Comparison of ENCODE assay signal across 8 cellular contexts in the genomic region with DNA sequence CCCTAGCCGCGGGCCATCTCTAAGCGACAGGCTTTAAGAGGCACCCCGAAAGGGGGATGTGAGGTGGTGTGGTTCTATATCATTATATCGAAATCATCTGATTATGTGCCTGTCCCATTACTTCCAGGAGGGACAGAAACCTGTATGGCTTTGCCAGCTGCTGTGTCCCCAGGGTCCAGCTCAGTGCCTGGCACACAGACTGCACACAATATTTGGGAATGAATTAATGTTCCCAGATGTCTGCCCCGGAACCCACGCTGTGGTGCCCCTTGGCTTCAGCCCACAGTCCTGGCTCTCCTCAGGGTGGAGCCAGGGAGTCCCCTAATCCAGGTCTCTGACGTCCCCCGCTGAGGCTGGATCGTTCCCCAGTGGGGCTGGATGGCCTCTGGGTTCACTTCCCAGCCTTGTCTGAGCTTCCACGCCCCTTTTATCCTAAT. TPM values are rescaled to one million over a fixed set of nuclear protein-coding genes. Genes with fewer than 3 reads are reported as not detected.
DNase-seq lines count a peak whose midpoint lies in the region; ATAC-seq, FAIRE-seq and TF ChIP-seq lines count a peak whose summit lies in the region.

No MANE protein-coding gene starts in this region.

- no peak overlapping the region for H3K27ac Mint-ChIP-seq in activated CD4-positive, alpha-beta T cell treated with anti-CD3 and anti-CD28 coated beads for 36 hours
- H3K27ac Mint-ChIP-seq in astrocyte (ENCODE audit: unreplicated experiment): no peak overlapping the region
- no peak overlapping the region for H3K27ac Mint-ChIP-seq in stimulated activated naive B cell treated with anti-CD40 and anti-IgM and Interleukin-4, amounts not matched to agents 10 μg/mL and 1 μg/mL and 100 μg/mL, for 72 hours

- H3K9me3 ChIP-seq in astrocyte (ENCODE audit: insufficient read depth, low read depth, low read length) (no peaks in the 10 kb centered on the region), iPS-20b (ENCODE audit: insufficient read depth, low read depth, low read length) (no peaks in the 10 kb centered on the region)

- intact Hi-C loops in activated CD4-positive, alpha-beta T cell treated with anti-CD3 and anti-CD28 coated beads for 36 hours (cut with DNase I, micrococcal nuclease): loop anchor here (1.0 to 5.0 kb wide), 7 partner anchors 161 to 457 kb away; no protein-coding TSS in a partner anchor

- H3K4me1 ChIP-seq in astrocyte (ENCODE audit: insufficient read depth, low read length) (peaks cover 14% of the 10 kb centered on the region), iPS-20b (ENCODE audit: insufficient read depth, low read length) (no peaks in the 10 kb centered on the region; the same call in 1 of the 2 replicates)

- peaks cover 7% of the 10 kb centered on the region for H3K4me1 Mint-ChIP-seq in activated CD4-positive, alpha-beta T cell treated with anti-CD3 and anti-CD28 coated beads for 36 hours
- peaks cover 12% of the 10 kb centered on the region for H3K4me1 Mint-ChIP-seq in astrocyte (ENCODE audit: low read depth, unreplicated experiment)
- peaks cover 13 to 25% of the 10 kb centered on the region in 2 donors for H3K4me1 Mint-ChIP-seq in stimulated activated naive B cell treated with anti-CD40 and anti-IgM and Interleukin-4, amounts not matched to agents 10 μg/mL and 1 μg/mL and 100 μg/mL, for 72 hours

- peak overlapping the region; percentile 74 for H3K4me2 ChIP-seq in astrocyte (ENCODE audit: low read length)

- H3K27ac ChIP-seq in astrocyte (ENCODE audit: low read depth, low read length): no peak overlapping the region
- no peak overlapping the region for H3K27ac ChIP-seq in iPS-20b (ENCODE audit: low read length)

- H4K20me1 ChIP-seq in astrocyte (ENCODE audit: insufficient read depth, low read length): no peaks in the 10 kb centered on the region

- no peak for TF ChIP-seq CTCF in astrocyte (IDR thresholded peaks at IDR 0.05; ENCODE audit: insufficient read depth, low read depth, low read length)

- no peaks in the 10 kb centered on the region for H3K27me3 ChIP-seq in astrocyte (ENCODE audit: insufficient read depth, low read length)
- H3K27me3 ChIP-seq in iPS-20b (ENCODE audit: insufficient read depth, low read length): peaks cover 21% of the 10 kb centered on the region

- peaks cover 18% of the 10 kb centered on the region for H3K27me3 Mint-ChIP-seq in activated CD4-positive, alpha-beta T cell treated with anti-CD3 and anti-CD28 coated beads for 36 hours
- peaks cover 13% of the 10 kb centered on the region for H3K27me3 Mint-ChIP-seq in astrocyte (ENCODE audit: low read depth, unreplicated experiment)
- H3K27me3 Mint-ChIP-seq in stimulated activated naive B cell treated with anti-CD40 and anti-IgM and Interleukin-4, amounts not matched to agents 10 μg/mL and 1 μg/mL and 100 μg/mL, for 72 hours: peaks cover 25 to 27% of the 10 kb centered on the region in 2 donors

- ATAC-seq in activated CD4-positive, alpha-beta T cell treated with anti-CD3 and anti-CD28 coated beads for 36 hours: peak; percentile 13
- ATAC-seq in stimulated activated naive B cell treated with anti-CD40 and anti-IgM and Interleukin-4, amounts not matched to agents 10 μg/mL and 1 μg/mL and 100 μg/mL, for 72 hours (replicated peaks): peak in 1 of 2 donors; percentile 14

- POLR2A ChIA-PET in activated CD4-positive, alpha-beta T cell treated with anti-CD3 and anti-CD28 coated beads for 36 hours (lab: Charles Lee): interaction anchor here (0.7 to 1.3 kb wide), 4 partner anchors 10 to 458 kb away, joined by 3 to 9 read pairs (median 4); partner anchors contain the start of genes AHCY and DYNLRB1

- H3K36me3 Mint-ChIP-seq in activated CD4-positive, alpha-beta T cell treated with anti-CD3 and anti-CD28 coated beads for 36 hours (ENCODE audit: low read depth): no peaks in the 10 kb centered on the region
- H3K36me3 Mint-ChIP-seq in astrocyte (ENCODE audit: low read depth, unreplicated experiment): no peaks in the 10 kb centered on the region
- no peaks in the 10 kb centered on the region for H3K36me3 Mint-ChIP-seq in stimulated activated naive B cell treated with anti-CD40 and anti-IgM and Interleukin-4, amounts not matched to agents 10 μg/mL and 1 μg/mL and 100 μg/mL, for 72 hours

- FAIRE-seq in astrocyte (lab: Jason Lieb, UNC) (no peak), HTR-8/SVneo (lab: Jason Lieb, UNC) (no peak)

- peak overlapping the region; percentile 65 for H2AFZ ChIP-seq in astrocyte (ENCODE audit: low read depth, low read length)

- CTCF ChIA-PET in activated CD4-positive, alpha-beta T cell treated with anti-CD3 and anti-CD28 coated beads for 36 hours (lab: Charles Lee): interaction anchor here (0.5 to 4.4 kb wide), 78 partner anchors 9 to 592 kb away, joined by 3 to 82 read pairs (median 6); partner anchors contain the start of genes AHCY, ASIP, DYNLRB1 and ITCH

- H3K36me3 ChIP-seq in astrocyte (ENCODE audit: insufficient read depth, low read length) (no peaks in the 10 kb centered on the region), iPS-20b (ENCODE audit: insufficient read depth, low read depth, low read length) (no peaks in the 10 kb centered on the region)

- no peaks in the 10 kb centered on the region for H3K9me3 Mint-ChIP-seq in activated CD4-positive, alpha-beta T cell treated with anti-CD3 and anti-CD28 coated beads for 36 hours (ENCODE audit: low read depth)
- H3K9me3 Mint-ChIP-seq in astrocyte (ENCODE audit: unreplicated experiment): no peaks in the 10 kb centered on the region
- no peaks in the 10 kb centered on the region for H3K9me3 Mint-ChIP-seq in stimulated activated naive B cell treated with anti-CD40 and anti-IgM and Interleukin-4, amounts not matched to agents 10 μg/mL and 1 μg/mL and 100 μg/mL, for 72 hours

- H3K79me2 ChIP-seq in astrocyte (ENCODE audit: insufficient read depth, low read length): no peaks in the 10 kb centered on the region

- H3K9ac ChIP-seq in astrocyte (ENCODE audit: low read length) (peak overlapping the region; percentile 24), iPS-20b (ENCODE audit: low read depth, low read length) (no peak overlapping the region)

- no peak for DNase-seq in activated CD4-positive, alpha-beta T cell treated with anti-CD3 and anti-CD28 coated beads for 36 hours
- no peak for DNase-seq in activated CD4-positive, alpha-beta T cell treated with anti-CD3 and anti-CD28 coated beads, Interleukin-2, amount 50 U/mL, for 4 hours
- DNase-seq in astrocyte (ENCODE audit: low read depth) (no peak), HTR-8/SVneo (ENCODE audit: insufficient read length, low spot score) (no peak), D341Med (ENCODE audit: low spot score) (no peak), iPS-NIHi11 (ENCODE audit: low spot score) (no peak)
- no peak for DNase-seq in stimulated activated naive B cell treated with anti-CD40 and anti-IgM and Interleukin-4, amounts not matched to agents 10 μg/mL and 1 μg/mL and 100 μg/mL, for 72 hours

- H3K4me3 Mint-ChIP-seq in activated CD4-positive, alpha-beta T cell treated with anti-CD3 and anti-CD28 coated beads for 36 hours: no peak overlapping the region
- H3K4me3 Mint-ChIP-seq in astrocyte (ENCODE audit: unreplicated experiment): no peak overlapping the region
- peak overlapping the region; percentile 53 to 68 for H3K4me3 Mint-ChIP-seq in stimulated activated naive B cell treated with anti-CD40 and anti-IgM and Interleukin-4, amounts not matched to agents 10 μg/mL and 1 μg/mL and 100 μg/mL, for 72 hours

- H3K4me3 ChIP-seq in astrocyte (ENCODE audit: insufficient read depth, low read depth, low read length) (peak overlapping the region; percentile 27), iPS-20b (ENCODE audit: low read length) (peak overlapping the region; percentile 72)

RNA-seq across cellular contexts. Expression of gene AHCY, which starts 8.9 kb away (rescaled TPM):
- 100 to 1,000 TPM; 183 to 189 TPM for total RNA-seq in activated CD4-positive, alpha-beta T cell treated with anti-CD3 and anti-CD28 coated beads for 36 hours
- total RNA-seq in astrocyte: 172 and 203 TPM in 2 replicates

RNA-seq across cellular contexts. Expression of gene ITCH, which starts 51.0 kb away (rescaled TPM):
- 10 to 100 TPM; 41.4 to 43.5 TPM for total RNA-seq in activated CD4-positive, alpha-beta T cell treated with anti-CD3 and anti-CD28 coated beads for 36 hours
- total RNA-seq in astrocyte: 73.6 and 79.0 TPM in 2 replicates

Comparison
In these comparisons a context has a peak if more than half of its experiments do, and no peak if none do; other contexts are left out.
1. H3K4me3 Mint-ChIP-seq: peak in stimulated activated naive B cell treated with anti-CD40 and anti-IgM and Interleukin-4, amounts not matched to agents 10 μg/mL and 1 μg/mL and 100 μg/mL, for 72 hours (2 of 2); none in activated CD4-positive, alpha-beta T cell treated with anti-CD3 and anti-CD28 coated beads for 36 hours (single experiment) and astrocyte (single experiment).